Comparison of ENCODE assay signal across 20 cellular contexts in genomic region chr17:80295559-80295958, GRCh38. TPM values are rescaled to one million over a fixed set of nuclear protein-coding genes. Genes with fewer than 3 reads are reported as not detected.
DNase-seq lines count a peak whose midpoint lies in the region; ATAC-seq lines count a peak whose summit lies in the region.
"Had no signal": no experiment of that assay in that cellular context is flagged by ENCODE, and none has a peak within 500 bp of the region (broad histone marks: within the 10 kb centered on the region; RNA-seq: fewer than 3 reads in every experiment).

No MANE protein-coding gene starts in this region.

- H3K27me3 Mint-ChIP-seq in activated CD4-positive, alpha-beta memory T cell treated with anti-CD3 and anti-CD28 coated beads, Interleukin-2, amount 10 ng/mL, durations not matched to agents 7 days and 5 days = no peaks in the 10 kb centered on the region
- no peaks in the 10 kb centered on the region for H3K27me3 Mint-ChIP-seq in activated CD4-positive, alpha-beta memory T cell treated with anti-CD3 and anti-CD28 coated beads for 36 hours
- H3K27me3 Mint-ChIP-seq in CD4-positive, alpha-beta memory T cell = no peaks in the 10 kb centered on the region
- no peaks in the 10 kb centered on the region for H3K27me3 Mint-ChIP-seq in activated T-helper 17 cell treated with anti-CD3 and anti-CD28 coated beads, Interleukin-2, amount 50 U/mL, for 72 hours
- no peaks in the 10 kb centered on the region for H3K27me3 Mint-ChIP-seq in natural killer cell treated with Interleukin-12 subunit alpha and Interleukin-12 subunit beta and Interleukin-15 and Interleukin-18, amount 100 ng/mL, for 72 hours

- no peak overlapping the region for H3K4me3 ChIP-seq in CD4-positive, alpha-beta memory T cell (ENCODE audit: low read length in 2 of 2)
- H3K4me3 ChIP-seq: A549, MG63, SJCRH30 had no signal

- H3K27me3 ChIP-seq in CD4-positive, alpha-beta memory T cell (ENCODE audit: insufficient read depth, low read length) = no peaks in the 10 kb centered on the region
- H3K27me3 ChIP-seq: BE2C, MG63, SJCRH30 had no signal

- intact Hi-C loops in activated CD4-positive, alpha-beta memory T cell treated with anti-CD3 and anti-CD28 coated beads for 36 hours (cut with micrococcal nuclease) = loop anchor here (10.0 kb wide), 1 partner anchor 59 kb away; no protein-coding TSS in a partner anchor
- intact Hi-C loops in CD4-positive, alpha-beta memory T cell (cut with micrococcal nuclease) = no loop called here

- CTCF ChIA-PET in activated CD4-positive, alpha-beta memory T cell treated with anti-CD3 and anti-CD28 coated beads, Interleukin-2, amount 10 ng/mL, durations not matched to agents 7 days and 5 days (lab: Charles Lee) = interaction anchor here (1.2 kb wide), 1 partner anchor 287 kb away, joined by 3 read pairs; no protein-coding TSS in a partner anchor
- CTCF ChIA-PET in activated CD4-positive, alpha-beta memory T cell treated with anti-CD3 and anti-CD28 coated beads for 36 hours (lab: Charles Lee) = interaction anchor here (1.6 kb wide), 1 partner anchor 100 kb away, joined by 4 read pairs; no protein-coding TSS in a partner anchor
- CTCF ChIA-PET in CD4-positive, alpha-beta memory T cell (lab: Charles Lee; ENCODE audit: partially characterized antibody) = no interaction called here

- POLR2A ChIA-PET in activated CD4-positive, alpha-beta memory T cell treated with anti-CD3 and anti-CD28 coated beads, Interleukin-2, amount 10 ng/mL, durations not matched to agents 7 days and 5 days (lab: Charles Lee) = interaction anchor here (0.9 to 2.4 kb wide), 13 partner anchors 9 to 194 kb away, joined by 3 to 16 read pairs (median 3); partner anchors contain the start of gene GAA
- POLR2A ChIA-PET in activated CD4-positive, alpha-beta memory T cell treated with anti-CD3 and anti-CD28 coated beads for 36 hours (lab: Charles Lee) = interaction anchor here (0.8 to 1.3 kb wide), 2 partner anchors 13 to 22 kb away, joined by 3 to 5 read pairs; no protein-coding TSS in a partner anchor
- POLR2A ChIA-PET in CD4-positive, alpha-beta memory T cell (lab: Charles Lee; ENCODE audit: partially characterized antibody) = interaction anchor here (1.1 to 1.3 kb wide), 2 partner anchors 32 to 34 kb away, joined by 5 to 6 read pairs; no protein-coding TSS in a partner anchor

- no peak for DNase-seq in activated CD4-positive, alpha-beta memory T cell treated with anti-CD3 and anti-CD28 coated beads, Interleukin-2, amount 10 ng/mL, durations not matched to agents 7 days and 5 days
- DNase-seq in activated CD4-positive, alpha-beta memory T cell treated with anti-CD3 and anti-CD28 coated beads for 36 hours = no peak
- DNase-seq in CD4-positive, alpha-beta memory T cell = no peak
- DNase-seq in natural killer cell treated with Interleukin-12 subunit alpha and Interleukin-12 subunit beta and Interleukin-15 and Interleukin-18, amount 100 ng/mL, for 72 hours (ENCODE audit: low spot score) = no peak
- DNase-seq: BE2C, COR-L47, DMS79, Kasumi-1, MG63, NCI-H1417, NCI-H1694 treated with DMSO at 0.1 percent for 48 hours, NCI-H2081 treated with DMSO at 0.1 percent for 48 hours, NCI-H2171 treated with DMSO at 0.1 percent for 48 hours, NCI-H526, OCI-M1, SJCRH30 had no signal

- H3K9me3 ChIP-seq in CD4-positive, alpha-beta memory T cell (ENCODE audit: control insufficient read depth in 1 of 2, low read length in 2 of 2) = no peaks in the 10 kb centered on the region
- H3K9me3 ChIP-seq: BE2C had no signal

- H3K9me3 Mint-ChIP-seq in activated CD4-positive, alpha-beta memory T cell treated with anti-CD3 and anti-CD28 coated beads, Interleukin-2, amount 10 ng/mL, durations not matched to agents 7 days and 5 days = no peaks in the 10 kb centered on the region
- no peaks in the 10 kb centered on the region for H3K9me3 Mint-ChIP-seq in activated CD4-positive, alpha-beta memory T cell treated with anti-CD3 and anti-CD28 coated beads for 36 hours
- peaks cover 0 to 2% (median 0%) of the 10 kb centered on the region in 8 donors for H3K9me3 Mint-ChIP-seq in CD4-positive, alpha-beta memory T cell
- H3K9me3 Mint-ChIP-seq in activated T-helper 17 cell treated with anti-CD3 and anti-CD28 coated beads, Interleukin-2, amount 50 U/mL, for 72 hours = no peaks in the 10 kb centered on the region
- no peaks in the 10 kb centered on the region for H3K9me3 Mint-ChIP-seq in natural killer cell treated with Interleukin-12 subunit alpha and Interleukin-12 subunit beta and Interleukin-15 and Interleukin-18, amount 100 ng/mL, for 72 hours

- H3K4me3 Mint-ChIP-seq in activated CD4-positive, alpha-beta memory T cell treated with anti-CD3 and anti-CD28 coated beads, Interleukin-2, amount 10 ng/mL, durations not matched to agents 7 days and 5 days = no peak overlapping the region
- H3K4me3 Mint-ChIP-seq in activated CD4-positive, alpha-beta memory T cell treated with anti-CD3 and anti-CD28 coated beads for 36 hours = no peak overlapping the region
- no peak overlapping the region for H3K4me3 Mint-ChIP-seq in CD4-positive, alpha-beta memory T cell
- H3K4me3 Mint-ChIP-seq in activated T-helper 17 cell treated with anti-CD3 and anti-CD28 coated beads, Interleukin-2, amount 50 U/mL, for 72 hours = no peak overlapping the region
- H3K4me3 Mint-ChIP-seq in natural killer cell treated with Interleukin-12 subunit alpha and Interleukin-12 subunit beta and Interleukin-15 and Interleukin-18, amount 100 ng/mL, for 72 hours = no peak overlapping the region

- peaks cover 86% of the 10 kb centered on the region for H3K36me3 ChIP-seq in CD4-positive, alpha-beta memory T cell (ENCODE audit: insufficient read depth, low read length)

- H3K36me3 Mint-ChIP-seq in activated CD4-positive, alpha-beta memory T cell treated with anti-CD3 and anti-CD28 coated beads, Interleukin-2, amount 10 ng/mL, durations not matched to agents 7 days and 5 days (ENCODE audit: low read depth) = peaks cover 88% of the 10 kb centered on the region
- peaks cover 77% of the 10 kb centered on the region for H3K36me3 Mint-ChIP-seq in activated CD4-positive, alpha-beta memory T cell treated with anti-CD3 and anti-CD28 coated beads for 36 hours
- peaks cover 65 to 73% of the 10 kb centered on the region in 2 donors for H3K36me3 Mint-ChIP-seq in CD4-positive, alpha-beta memory T cell
- peaks cover 100% of the 10 kb centered on the region for H3K36me3 Mint-ChIP-seq in activated T-helper 17 cell treated with anti-CD3 and anti-CD28 coated beads, Interleukin-2, amount 50 U/mL, for 72 hours (ENCODE audit: low read depth)
- peaks cover 36% of the 10 kb centered on the region for H3K36me3 Mint-ChIP-seq in natural killer cell treated with Interleukin-12 subunit alpha and Interleukin-12 subunit beta and Interleukin-15 and Interleukin-18, amount 100 ng/mL, for 72 hours

- peak; percentile 37 for ATAC-seq in activated T-helper 17 cell treated with anti-CD3 and anti-CD28 coated beads, Interleukin-2, amount 50 U/mL, for 72 hours (replicated peaks)
- peak in 1 of 2 donors; percentile 28 for ATAC-seq in natural killer cell treated with Interleukin-12 subunit alpha and Interleukin-12 subunit beta and Interleukin-15 and Interleukin-18, amount 100 ng/mL, for 72 hours
- no peak for ATAC-seq in HG03442 (IDR thresholded peaks at IDR 0.05; ENCODE audit: unreplicated experiment)
- no peak for ATAC-seq in HG03378 (IDR thresholded peaks at IDR 0.05; ENCODE audit: unreplicated experiment)

- no peaks in the 10 kb centered on the region for H3K4me1 ChIP-seq in CD4-positive, alpha-beta memory T cell (ENCODE audit: insufficient read depth, low read length)
- H3K4me1 ChIP-seq: A549, BE2C, SJCRH30 had no signal

- peak overlapping the region; percentile 63 for H3K27ac Mint-ChIP-seq in activated CD4-positive, alpha-beta memory T cell treated with anti-CD3 and anti-CD28 coated beads, Interleukin-2, amount 10 ng/mL, durations not matched to agents 7 days and 5 days
- no peak overlapping the region for H3K27ac Mint-ChIP-seq in activated CD4-positive, alpha-beta memory T cell treated with anti-CD3 and anti-CD28 coated beads for 36 hours
- H3K27ac Mint-ChIP-seq in CD4-positive, alpha-beta memory T cell = peak overlapping the region in 4 of 7 donors; percentile 13 to 55 (median 38)
- H3K27ac Mint-ChIP-seq in activated T-helper 17 cell treated with anti-CD3 and anti-CD28 coated beads, Interleukin-2, amount 50 U/mL, for 72 hours = peak overlapping the region; percentile 81
- peak overlapping the region; percentile 59 to 72 for H3K27ac Mint-ChIP-seq in natural killer cell treated with Interleukin-12 subunit alpha and Interleukin-12 subunit beta and Interleukin-15 and Interleukin-18, amount 100 ng/mL, for 72 hours

- H3K4me1 Mint-ChIP-seq in activated CD4-positive, alpha-beta memory T cell treated with anti-CD3 and anti-CD28 coated beads, Interleukin-2, amount 10 ng/mL, durations not matched to agents 7 days and 5 days = peaks cover 46% of the 10 kb centered on the region
- peaks cover 7% of the 10 kb centered on the region for H3K4me1 Mint-ChIP-seq in activated CD4-positive, alpha-beta memory T cell treated with anti-CD3 and anti-CD28 coated beads for 36 hours (ENCODE audit: low read depth)
- H3K4me1 Mint-ChIP-seq in CD4-positive, alpha-beta memory T cell = peaks cover 0 to 10% (median 7%) of the 10 kb centered on the region in 4 donors
- peaks cover 11% of the 10 kb centered on the region for H3K4me1 Mint-ChIP-seq in activated T-helper 17 cell treated with anti-CD3 and anti-CD28 coated beads, Interleukin-2, amount 50 U/mL, for 72 hours
- peaks cover 17 to 36% of the 10 kb centered on the region in 2 donors for H3K4me1 Mint-ChIP-seq in natural killer cell treated with Interleukin-12 subunit alpha and Interleukin-12 subunit beta and Interleukin-15 and Interleukin-18, amount 100 ng/mL, for 72 hours (ENCODE audit: low read depth in 2 of 2)

- no peak overlapping the region for H3K27ac ChIP-seq in CD4-positive, alpha-beta memory T cell (ENCODE audit: low read depth, low read length)
- H3K27ac ChIP-seq: A549, SJCRH30 had no signal

RNA-seq across cellular contexts. Expression of gene RNF213, which starts 34.9 kb away (rescaled TPM):
- 100 to 1,000 TPM; 787 to 849 TPM for total RNA-seq in activated CD4-positive, alpha-beta memory T cell treated with anti-CD3 and anti-CD28 coated beads, Interleukin-2, amount 10 ng/mL, durations not matched to agents 7 days and 5 days
- total RNA-seq in activated CD4-positive, alpha-beta memory T cell treated with anti-CD3 and anti-CD28 coated beads for 36 hours = 100 to 1,000 TPM; 421 to 440 TPM
- 100 to 1,000 TPM; 367 to 399 TPM for total RNA-seq in CD4-positive, alpha-beta memory T cell
- polyA plus RNA-seq in CD4-positive, alpha-beta memory T cell = 10 to 100 TPM; 11.2 to 67.9 TPM
- total RNA-seq in activated T-helper 17 cell treated with anti-CD3 and anti-CD28 coated beads, Interleukin-2, amount 50 U/mL, for 72 hours = 1,000 to 10,000 TPM; 1,022 to 1,405 TPM
- 1,000 to 10,000 TPM; 1,259 to 2,425 TPM for total RNA-seq in natural killer cell treated with Interleukin-12 subunit alpha and Interleukin-12 subunit beta and Interleukin-15 and Interleukin-18, amount 100 ng/mL, for 72 hours
